In genomic region chr9:136694865-136695247, GRCh38 we compare ENCODE assay signal across 9 cellular contexts. TPM values are rescaled to one million over a fixed set of nuclear protein-coding genes. Genes with fewer than 3 reads are reported as not detected.
"Had no signal": no experiment of that assay in that cellular context is flagged by ENCODE, and none has a peak within 500 bp of the region (broad histone marks: within the 10 kb centered on the region; RNA-seq: fewer than 3 reads in every experiment).

No MANE protein-coding gene starts in this region.

- H3K9me3 ChIP-seq: tibial artery had no signal

- H3K36me3 ChIP-seq: tibial artery had no signal

- H3K27ac ChIP-seq: tibial artery had no signal

- H3K4me3 ChIP-seq: skin epidermis, tibial artery had no signal

- H3K9me3 Mint-ChIP-seq: activated naive CD8-positive, alpha-beta T cell treated with anti-CD3 and anti-CD28 coated beads for 36 hours; mesothelial cell of epicardium had no signal

- H3K36me3 Mint-ChIP-seq: activated naive CD8-positive, alpha-beta T cell treated with anti-CD3 and anti-CD28 coated beads for 36 hours; mesothelial cell of epicardium had no signal

- H3K27ac Mint-ChIP-seq: activated naive CD8-positive, alpha-beta T cell treated with anti-CD3 and anti-CD28 coated beads for 36 hours; mesothelial cell of epicardium had no signal

- DNase-seq: foreskin melanocyte, tibial artery had no signal

- H3K4me1 Mint-ChIP-seq: activated naive CD8-positive, alpha-beta T cell treated with anti-CD3 and anti-CD28 coated beads for 36 hours had no signal

- H3K4me3 Mint-ChIP-seq: activated naive CD8-positive, alpha-beta T cell treated with anti-CD3 and anti-CD28 coated beads for 36 hours; mesothelial cell of epicardium had no signal

RNA-seq across cellular contexts. Expression of gene DIPK1B, which starts 17.5 kb away (rescaled TPM):
- total RNA-seq: bronchial epithelial cell, myocyte had no signal

RNA-seq across cellular contexts. Expression of gene LCN10, which starts 47.9 kb away (rescaled TPM):
- total RNA-seq: bronchial epithelial cell, chondrocyte, myocyte had no signal

RNA-seq across cellular contexts. Expression of gene LCN6, which starts 53.5 kb away (rescaled TPM):
- total RNA-seq: activated naive CD8-positive, alpha-beta T cell treated with anti-CD3 and anti-CD28 coated beads for 36 hours; bronchial epithelial cell; chondrocyte; mesothelial cell of epicardium; myocyte; T-helper 2 cell treated with Interferon-gamma antibody and Interleukin-4, amounts not matched to agents 100 ng/mL and 5 ng/mL, for 36 hours had no signal
